Comparison of ENCODE assay signal across 1 cellular context in the genomic region with DNA sequence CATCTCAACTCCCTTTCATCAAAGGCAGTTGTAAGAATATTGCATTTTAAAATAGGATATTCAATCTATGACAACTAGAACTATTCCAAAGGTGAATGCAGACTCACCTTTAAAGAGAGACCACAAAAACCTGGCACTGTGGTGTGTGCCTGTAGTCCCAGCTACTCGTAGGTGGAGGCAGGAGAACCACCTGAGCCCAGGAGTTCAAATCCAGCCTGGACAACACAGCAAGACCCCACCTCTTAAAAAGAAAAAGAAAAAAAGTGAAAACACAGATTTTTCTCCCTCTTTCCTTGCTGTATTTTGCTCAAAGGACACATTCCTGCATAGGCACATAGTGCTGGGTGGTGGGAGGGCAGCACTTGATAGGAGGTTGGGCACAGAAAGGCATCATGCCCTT.
TF ChIP-seq lines count a peak whose summit lies in the region.

No MANE protein-coding gene starts in this region.

TF ChIP-seq in IMR-90, 13 proteins besides CTCF, POLR2A, EP300 and RAD21:
- TF ChIP-seq SMC3 (IDR thresholded peaks at IDR 0.05; ENCODE audit: low read depth, low read length) (no peak), CEBPB (IDR thresholded peaks at IDR 0.05; ENCODE audit: low read depth, low read length) (no peak), RCOR1 (IDR thresholded peaks at IDR 0.05; ENCODE audit: insufficient replicate concordance, low read length) (no peak), FOS (IDR thresholded peaks at IDR 0.05; ENCODE audit: low read depth, low read length) (no peak)
